16 cellular contexts compared by ENCODE assay signal in the genomic region with DNA sequence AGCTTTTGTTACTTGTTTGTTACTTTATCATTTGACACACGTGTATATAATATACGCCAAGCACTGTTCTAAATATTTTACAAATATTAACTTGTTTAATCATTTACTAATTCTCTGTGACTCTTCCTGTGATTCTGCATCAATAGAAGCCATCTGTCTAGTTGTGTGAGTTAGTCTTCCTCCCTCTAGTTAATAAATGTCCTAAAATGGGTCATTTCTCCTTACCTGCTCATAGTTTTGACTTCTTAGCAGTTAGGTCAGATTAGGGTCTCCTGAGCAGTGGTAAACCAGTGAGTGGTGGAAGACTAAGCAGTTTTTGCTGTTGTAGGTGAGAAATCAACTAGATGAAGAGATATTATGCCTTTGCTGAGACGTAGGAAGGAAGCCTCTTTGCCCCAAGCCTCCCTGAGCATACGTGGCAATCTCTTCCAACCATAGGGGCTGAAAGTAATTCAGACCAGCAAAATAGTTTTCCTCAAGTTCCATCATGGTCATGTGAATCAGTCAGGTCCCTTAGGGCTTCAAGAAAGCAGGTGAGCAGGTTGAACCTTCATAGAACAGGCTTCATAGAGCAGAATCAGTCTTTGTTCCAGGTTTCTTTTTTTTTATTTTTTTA. TPM values are rescaled to one million over a fixed set of nuclear protein-coding genes. Genes with fewer than 3 reads are reported as not detected.
DNase-seq lines count a peak whose midpoint lies in the region; ATAC-seq and TF ChIP-seq lines count a peak whose summit lies in the region.
"Had no signal": no experiment of that assay in that cellular context is flagged by ENCODE, and none has a peak within 500 bp of the region (broad histone marks: within the 10 kb centered on the region; RNA-seq: fewer than 3 reads in every experiment).

No MANE protein-coding gene starts in this region.

- no peak overlapping the region for H3K4me2 ChIP-seq in parathyroid adenoma (ENCODE audit: low read length)

- H3K9me3 ChIP-seq in parathyroid adenoma (ENCODE audit: control insufficient read depth, low read length) (no peaks in the 10 kb centered on the region), BE2C (no peaks in the 10 kb centered on the region)

- in situ Hi-C loops in GM13976 (cut with MboI; ENCODE audit: low sequenced_read_pairs, unreplicated experiment) = no loop called here

- peak; percentile 40 for ATAC-seq in GM18867 (IDR thresholded peaks at IDR 0.05; ENCODE audit: unreplicated experiment)
- ATAC-seq in GM21786 (IDR thresholded peaks at IDR 0.05; ENCODE audit: unreplicated experiment) = peak; percentile 86
- peak; percentile 94 for ATAC-seq in HG03457 (IDR thresholded peaks at IDR 0.05; ENCODE audit: unreplicated experiment)
- ATAC-seq: activated CD8-positive, alpha-beta T cell treated with anti-CD3 and anti-CD28 coated beads for 36 hours; left ventricle myocardium superior had no signal

- DNase-seq in GM13976 (ENCODE audit: low spot score) (no peak), BE2C (no peak), erythroblast (lab: John Stamatoyannopoulos, UW) (no peak)
- no peak for DNase-seq in activated CD4-positive, alpha-beta T cell treated with anti-CD3 and anti-CD28 coated beads for 48 hours
- DNase-seq: activated CD8-positive, alpha-beta T cell treated with anti-CD3 and anti-CD28 coated beads for 36 hours; activated naive CD4-positive, alpha-beta T cell treated with Interleukin-2 at 50 U/mL for 16 hours; CD4-positive, alpha-beta T cell; glutamatergic neuron; left ventricle myocardium superior; NCI-H1105; NCI-H526 treated with DMSO at 0.1 percent for 48 hours had no signal

- TF ChIP-seq CTCF in parathyroid adenoma (IDR thresholded peaks at IDR 0.05) = no peak
- TF ChIP-seq CTCF in GM13976 (IDR thresholded peaks at IDR 0.05; ENCODE audit: borderline replicate concordance, control extremely low read depth, extremely low read depth, insufficient read depth, missing control alignments) = no peak
- no peak for TF ChIP-seq CTCF in BE2C (IDR thresholded peaks at IDR 0.05; ENCODE audit: low read depth, low read length)

- H3K4me1 ChIP-seq in parathyroid adenoma (no peaks in the 10 kb centered on the region), BE2C (no peaks in the 10 kb centered on the region)

- H3K4me3 ChIP-seq in parathyroid adenoma (ENCODE audit: low read depth, low read length) (no peak overlapping the region), BE2C (ENCODE audit: low read depth, low read length) (no peak overlapping the region)
- H3K4me3 ChIP-seq: skin epidermis had no signal

- H3K36me3 ChIP-seq in parathyroid adenoma (ENCODE audit: control insufficient read depth, insufficient read depth, low read length) = no peaks in the 10 kb centered on the region
- no peaks in the 10 kb centered on the region for H3K36me3 ChIP-seq in BE2C

- H3K27me3 ChIP-seq in parathyroid adenoma (ENCODE audit: control insufficient read depth, insufficient read depth, low read length) (no peaks in the 10 kb centered on the region), BE2C (no peaks in the 10 kb centered on the region)

- TF ChIP-seq POLR2A in erythroblast (IDR thresholded peaks at IDR 0.05; ENCODE audit: low read length) = no peak

- no peak overlapping the region for H3K27ac ChIP-seq in parathyroid adenoma
- H3K27ac ChIP-seq: skin epidermis had no signal

- no peaks in the 10 kb centered on the region for H3K79me2 ChIP-seq in parathyroid adenoma

- no peak overlapping the region for H3K9ac ChIP-seq in parathyroid adenoma

- peak overlapping the region; percentile 46 for H2AFZ ChIP-seq in parathyroid adenoma

RNA-seq across cellular contexts. Expression of a gene that starts 38.7 kb away (rescaled TPM):
- polyA plus RNA-seq in BE2C (2012; ENCODE audit: insufficient read depth, insufficient read length, low read depth) = 26.2 TPM

Comparison
In these comparisons a context has a peak if more than half of its experiments do, and no peak if none do; other contexts are left out.
1. ATAC-seq: peak in every context shown above with its lines; median percentile 94 in HG03457; 86 in GM21786; 40 in GM18867.